23 cellular contexts compared by ENCODE assay signal in the genomic region with DNA sequence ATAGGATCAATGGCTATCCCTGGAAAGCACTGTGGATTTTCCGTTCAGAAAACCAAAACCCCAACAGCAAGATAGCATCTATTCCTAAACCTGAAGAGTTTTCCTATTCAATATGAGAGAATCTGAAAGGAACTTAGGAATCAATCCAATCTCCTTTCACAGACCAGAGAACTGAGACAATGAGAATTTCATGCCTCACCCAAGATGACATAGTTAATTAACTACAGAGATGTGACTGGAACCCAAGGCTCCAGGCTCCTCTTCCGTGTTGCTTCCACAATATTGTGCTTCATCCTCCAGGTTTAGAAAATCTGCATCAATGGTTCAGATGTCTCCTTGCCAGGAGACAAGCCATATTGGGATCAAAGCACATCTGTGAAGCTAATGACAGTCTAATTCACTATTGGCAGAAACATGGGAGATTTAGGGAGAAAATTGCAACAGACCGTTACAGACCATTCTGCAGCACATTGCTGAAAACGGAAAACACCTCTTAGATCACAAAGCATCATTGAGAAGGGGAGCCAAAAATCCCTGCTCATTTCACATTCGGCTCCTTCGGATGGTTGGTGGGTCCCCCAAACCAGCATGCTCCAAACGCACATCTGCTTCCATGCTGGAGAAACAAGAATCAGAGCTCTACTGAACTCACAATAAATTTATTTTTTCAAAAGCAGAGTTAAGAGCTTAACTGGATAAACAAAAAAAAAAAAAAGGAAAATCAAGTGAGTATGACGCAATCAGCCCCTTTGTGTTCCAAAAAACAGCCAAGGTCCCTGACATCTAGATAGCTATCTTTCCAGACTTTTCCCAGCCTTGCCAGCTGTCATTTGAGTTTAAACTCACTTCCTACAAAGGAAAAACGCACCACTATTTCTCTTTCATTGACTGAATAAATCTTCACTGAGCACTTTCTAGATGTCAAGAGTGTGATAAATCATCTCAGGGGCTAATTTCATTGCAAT.
DNase-seq lines count a peak whose midpoint lies in the region; ATAC-seq and TF ChIP-seq lines count a peak whose summit lies in the region.
"Had no signal": no experiment of that assay in that cellular context is flagged by ENCODE, and none has a peak within 500 bp of the region (broad histone marks: within the 10 kb centered on the region; RNA-seq: fewer than 3 reads in every experiment).

No MANE protein-coding gene starts in this region.

- WGBS in adrenal gland, 4 donors: 52 to 59% (median 54%) methylated on average over 9 of the region's 9 CpGs

- TF ChIP-seq CTCF in right atrium auricular region (IDR thresholded peaks at IDR 0.05) (no peak), adrenal gland (IDR thresholded peaks at IDR 0.05) (no peak), ascending aorta (IDR thresholded peaks at IDR 0.05) (no peak), brain microvascular endothelial cell (IDR thresholded peaks at IDR 0.05; ENCODE audit: low read depth, low read length, missing control alignments) (no peak), Peyer's patch (IDR thresholded peaks at IDR 0.05) (no peak)

- DNase-seq in left ventricle myocardium superior (no peak), right atrium auricular region (ENCODE audit: low spot score) (no peak), adrenal gland (peak; percentile 26 to 65 (median 42)), kidney tubule cell (ENCODE audit: low spot score) (peak; percentile 27), NCI-H510A (lab: John Stamatoyannopoulos, UW) (no peak), ascending aorta (ENCODE audit: low spot score in 2 of 2) (no peak), brain microvascular endothelial cell (no peak), Peyer's patch (no peak)
- DNase-seq: activated CD4-positive, alpha-beta memory T cell treated with anti-CD3 and anti-CD28 coated beads for 36 hours; activated naive CD8-positive, alpha-beta T cell treated with anti-CD3 and anti-CD28 coated beads, Interleukin-2, amount 10 ng/mL, durations not matched to agents 7 days and 5 days; CD4-positive, alpha-beta T cell; DMS153; effector CD8-positive, alpha-beta T cell; left cardiac atrium; naive thymus-derived CD8-positive, alpha-beta T cell; NCI-H1092; NCI-H2029 treated with DMSO at 0.1 percent for 48 hours; NCI-H524; ovary had no signal

- TF ChIP-seq POLR2A in adrenal gland (IDR thresholded peaks at IDR 0.05) (no peak), Peyer's patch (IDR thresholded peaks at IDR 0.05) (no peak)

- in situ Hi-C loops in brain microvascular endothelial cell (cut with HindIII; ENCODE audit: low pct_ligation_motif_present, low sequenced_read_pairs): no loop called here

- H3K4me1 ChIP-seq in right atrium auricular region (no peaks in the 10 kb centered on the region), adrenal gland (replicated peaks in 1 of 2) (peaks cover 7 to 11% of the 10 kb centered on the region in 2 donors), ascending aorta (no peaks in the 10 kb centered on the region), Peyer's patch (no peaks in the 10 kb centered on the region)
- H3K4me1 ChIP-seq: esophagus muscularis mucosa, suprapubic skin had no signal

- no peak overlapping the region for H3K27ac ChIP-seq in right atrium auricular region
- H3K27ac ChIP-seq in adrenal gland: no peak overlapping the region
- H3K27ac ChIP-seq in ascending aorta: no peak overlapping the region
- no peak overlapping the region for H3K27ac ChIP-seq in brain microvascular endothelial cell
- H3K27ac ChIP-seq in Peyer's patch: no peak overlapping the region
- H3K27ac ChIP-seq: ovary, suprapubic skin had no signal

- H3K27me3 ChIP-seq in right atrium auricular region (no peaks in the 10 kb centered on the region), adrenal gland (no peaks in the 10 kb centered on the region), ascending aorta (no peaks in the 10 kb centered on the region), brain microvascular endothelial cell (replicated peaks) (no peaks in the 10 kb centered on the region), Peyer's patch (no peaks in the 10 kb centered on the region)
- H3K27me3 ChIP-seq: esophagus muscularis mucosa, ovary, suprapubic skin had no signal

- intact Hi-C loops in left ventricle myocardium superior (cut with micrococcal nuclease) (no loop called here), adrenal gland (cut with DNase I) (no loop called here), ascending aorta (cut with DNase I) (no loop called here)

- H3K9me3 ChIP-seq in right atrium auricular region (no peaks in the 10 kb centered on the region), adrenal gland (replicated peaks in 1 of 3) (no peaks in the 10 kb centered on the region), ascending aorta (no peaks in the 10 kb centered on the region), Peyer's patch (no peaks in the 10 kb centered on the region)
- H3K9me3 ChIP-seq: esophagus muscularis mucosa, ovary, suprapubic skin had no signal

- ATAC-seq in left ventricle myocardium superior: peak; percentile 63
- ATAC-seq: left cardiac atrium; naive thymus-derived CD8-positive, alpha-beta T cell; stimulated activated effector memory CD8-positive, alpha-beta T cell treated with anti-CD3 and anti-CD28 coated beads, Interleukin-12 subunit alpha, Interleukin-12 subunit beta, amount 100 ng/mL, for 72 hours; WTC11 had no signal

- no peak overlapping the region for H3K4me3 ChIP-seq in right atrium auricular region
- no peak overlapping the region for H3K4me3 ChIP-seq in adrenal gland
- no peak overlapping the region for H3K4me3 ChIP-seq in ascending aorta
- H3K4me3 ChIP-seq in brain microvascular endothelial cell (ENCODE audit: low read depth, low read length): no peak overlapping the region
- H3K4me3 ChIP-seq in Peyer's patch: no peak overlapping the region
- H3K4me3 ChIP-seq: esophagus muscularis mucosa, ovary, suprapubic skin had no signal

- H3K36me3 ChIP-seq in right atrium auricular region (no peaks in the 10 kb centered on the region), adrenal gland (replicated peaks in 1 of 2) (no peaks in the 10 kb centered on the region), ascending aorta (no peaks in the 10 kb centered on the region), brain microvascular endothelial cell (replicated peaks) (no peaks in the 10 kb centered on the region), Peyer's patch (no peaks in the 10 kb centered on the region)
- H3K36me3 ChIP-seq: esophagus muscularis mucosa, ovary, suprapubic skin had no signal

Comparison
In these comparisons a context has a peak if more than half of its experiments do, and no peak if none do; other contexts are left out.
1. DNase-seq: peak in adrenal gland (7 of 7) and kidney tubule cell (single experiment); none in left ventricle myocardium superior (single experiment), right atrium auricular region (single experiment), NCI-H510A (single experiment), ascending aorta (0 of 2), brain microvascular endothelial cell (single experiment) and Peyer's patch (0 of 3).